8 cellular contexts compared by ENCODE assay signal in the genomic region with DNA sequence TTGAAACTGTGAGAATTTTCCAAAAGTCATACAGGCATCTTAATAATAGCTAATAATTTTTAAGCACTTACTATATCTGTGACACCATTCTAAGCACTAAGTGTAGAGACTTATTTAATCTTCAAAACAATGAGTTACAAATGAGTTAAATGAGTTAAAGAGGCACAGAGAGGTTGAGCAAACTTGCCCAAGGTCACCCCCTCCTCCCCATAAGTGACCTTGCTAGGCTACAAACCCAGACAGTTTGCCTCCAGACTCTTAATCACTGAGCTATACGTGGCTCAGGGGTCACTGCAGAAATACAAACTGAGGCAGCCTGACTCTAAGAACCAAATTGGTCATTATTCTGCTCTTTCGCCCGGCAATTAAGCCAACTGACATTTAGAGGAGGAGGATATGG. TPM values are rescaled to one million over a fixed set of nuclear protein-coding genes. Genes with fewer than 3 reads are reported as not detected.
"Had no signal": no experiment of that assay in that cellular context is flagged by ENCODE, and none has a peak within 500 bp of the region (broad histone marks: within the 10 kb centered on the region; RNA-seq: fewer than 3 reads in every experiment).

No MANE protein-coding gene starts in this region.

- H2AFZ ChIP-seq: GM23338 had no signal

- DNase-seq: H9, HCEC 1CT, IMR-90 had no signal

- H3K27ac ChIP-seq: HL-60 had no signal

- H3K9me3 Mint-ChIP-seq: GM23338, H9 had no signal

- H3K4me3 Mint-ChIP-seq: GM23338, H9 had no signal

- ATAC-seq: GM23338, K562 had no signal

- H3K4me2 ChIP-seq: GM23338 had no signal

- H3K4me3 ChIP-seq: GM23338, K562 had no signal

RNA-seq across cellular contexts. Expression of a gene that starts 47.0 kb away (rescaled TPM):
- total RNA-seq: GM23338, H1, H9, HT1080, IMR-90, K562 had no signal
- polyA plus RNA-seq: GM23338, H1, IMR-90, K562 had no signal
